Comparison of ENCODE assay signal across 9 cellular contexts in the genomic region with DNA sequence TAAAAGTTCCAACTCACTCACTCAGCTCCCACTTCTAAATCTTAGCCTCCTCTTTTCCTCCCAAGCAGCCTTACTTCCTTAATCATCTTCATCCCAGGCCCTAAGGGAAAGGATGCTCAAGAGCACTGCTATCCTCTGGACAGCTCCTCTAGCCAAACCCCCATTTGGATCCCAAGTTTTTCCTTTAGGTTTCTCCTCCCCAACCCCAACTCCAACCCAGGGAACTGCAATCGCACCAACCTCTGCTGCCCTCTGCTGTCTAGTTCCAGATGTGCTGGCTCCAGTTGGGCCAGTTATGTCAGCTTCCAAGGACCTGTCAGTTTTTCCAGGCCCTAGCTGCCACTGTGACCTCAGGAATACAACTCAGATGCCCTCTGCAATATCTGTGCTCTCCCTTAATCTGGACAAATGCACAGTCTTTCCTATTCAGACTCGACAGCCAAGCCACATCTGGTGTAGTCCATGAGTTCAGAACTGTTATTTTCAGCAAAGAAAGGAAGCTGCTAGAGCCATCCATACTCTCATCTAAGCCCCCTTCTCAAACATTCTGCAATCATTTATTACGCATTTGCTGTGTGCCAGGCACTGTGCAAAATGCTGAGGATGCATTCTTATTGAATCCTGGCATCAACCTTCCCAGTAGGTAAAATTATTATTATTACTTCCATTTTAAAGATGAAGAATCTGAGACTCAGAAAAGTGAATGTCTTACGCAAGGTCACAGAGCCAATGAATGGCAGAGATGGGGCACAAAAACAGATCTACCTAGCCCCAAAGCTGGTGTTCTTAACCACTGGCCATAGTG. TPM values are rescaled to one million over a fixed set of nuclear protein-coding genes. Genes with fewer than 3 reads are reported as not detected.
DNase-seq lines count a peak whose midpoint lies in the region; ATAC-seq and TF ChIP-seq lines count a peak whose summit lies in the region.
"Had no signal": no experiment of that assay in that cellular context is flagged by ENCODE, and none has a peak within 500 bp of the region (broad histone marks: within the 10 kb centered on the region; RNA-seq: fewer than 3 reads in every experiment).

No MANE protein-coding gene starts in this region.

- no peak overlapping the region for H3K4me3 Mint-ChIP-seq in MCF 10A (ENCODE audit: unreplicated experiment)

- intact Hi-C loops in MCF 10A (cut with micrococcal nuclease) = loop anchor here (1.0 kb wide), 3 partner anchors 70 to 119 kb away; no protein-coding TSS in a partner anchor

- peak; percentile 31 for DNase-seq in COR-L47 (lab: John Stamatoyannopoulos, UW)
- peak; percentile 58 for DNase-seq in RKO (ENCODE audit: low spot score)
- peak; percentile 62 for DNase-seq in MCF 10A (ENCODE audit: unreplicated experiment)
- peak; percentile 75 for DNase-seq in islet precursor cell
- DNase-seq in stimulated activated CD4-positive, alpha-beta T cell treated with anti-CD3 and anti-CD28 coated beads, Interleukin-2, amount 100 ng/mL, for 48 hours = peak; percentile 25 to 36
- no peak for DNase-seq in NCI-H526 treated with DMSO at 0.1 percent for 48 hours (lab: John Stamatoyannopoulos, UW)

- no peaks in the 10 kb centered on the region for H3K36me3 Mint-ChIP-seq in MCF 10A (ENCODE audit: insufficient read depth, unreplicated experiment)
- H3K36me3 Mint-ChIP-seq: IgD-negative memory B cell had no signal

- peaks cover 73% of the 10 kb centered on the region for H3K27me3 Mint-ChIP-seq in MCF 10A (ENCODE audit: insufficient read depth, unreplicated experiment)

- no peaks in the 10 kb centered on the region for H3K9me3 Mint-ChIP-seq in MCF 10A (ENCODE audit: unreplicated experiment)
- H3K9me3 Mint-ChIP-seq: IgD-negative memory B cell had no signal

- no peak overlapping the region for H3K27ac Mint-ChIP-seq in MCF 10A (ENCODE audit: low read depth, unreplicated experiment)
- H3K27ac Mint-ChIP-seq: IgD-negative memory B cell had no signal

- H3K4me1 Mint-ChIP-seq in MCF 10A (ENCODE audit: insufficient read depth, unreplicated experiment) = no peaks in the 10 kb centered on the region

- CTCF ChIA-PET in MCF 10A (lab: Yijun Ruan, JAX) = interaction anchor here (0.6 to 6.6 kb wide), 37 partner anchors 9 to 618 kb away, joined by 3 to 126 read pairs (median 4); a partner anchor contains a TSS

- TF ChIP-seq CTCF in MCF 10A (IDR thresholded peaks at IDR 0.05; ENCODE audit: unreplicated experiment) = peak; percentile 75

- ATAC-seq in HG03342 (IDR thresholded peaks at IDR 0.05; ENCODE audit: unreplicated experiment) = peak; percentile 49
- no peak for ATAC-seq in GM21423 (IDR thresholded peaks at IDR 0.05; ENCODE audit: unreplicated experiment)

- no TSS peak for BruUV-seq in MCF 10A (replicated peaks; lab: Mats Ljungman, UMichigan)

- POLR2A ChIA-PET in MCF 10A (lab: Yijun Ruan, JAX) = interaction anchor here (0.5 to 0.9 kb wide), 2 partner anchors 17 to 119 kb away, joined by 3 to 4 read pairs; no protein-coding TSS in a partner anchor

RNA-seq across cellular contexts. Expression of a gene that starts 12.3 kb away (rescaled TPM):
- total RNA-seq in MCF 10A (2022) = not detected in 2 replicates

RNA-seq across cellular contexts. Expression of a gene that starts 53.2 kb away (rescaled TPM):
- not detected in 2 replicates for total RNA-seq in MCF 10A (2022)
